In the genomic region with DNA sequence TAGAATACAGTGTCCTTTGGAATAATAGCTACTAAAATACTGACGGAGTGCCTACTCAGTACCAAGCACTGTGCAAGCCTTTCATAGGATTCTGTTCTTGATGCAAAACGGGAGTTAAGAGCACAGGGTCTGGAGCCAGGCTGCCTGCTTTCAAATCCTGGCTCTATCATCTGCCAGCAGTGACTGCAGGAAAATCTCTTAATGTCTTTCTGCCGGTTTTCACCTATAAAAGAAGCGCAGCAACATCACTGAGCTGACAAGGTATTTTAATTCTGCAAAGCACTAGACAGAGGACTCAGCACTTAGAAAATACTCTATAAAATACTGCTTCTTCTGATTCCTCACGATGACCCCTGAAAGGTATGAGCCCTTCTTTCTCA, we compare ENCODE assay signal across 7 cellular contexts. TPM values are rescaled to one million over a fixed set of nuclear protein-coding genes. Genes with fewer than 3 reads are reported as not detected.
DNase-seq lines count a peak whose midpoint lies in the region; ATAC-seq and TF ChIP-seq lines count a peak whose summit lies in the region.

No MANE protein-coding gene starts in this region.

- TF ChIP-seq POLR2A in esophagus squamous epithelium (IDR thresholded peaks at IDR 0.05) = no peak

- H4K20me1 ChIP-seq in PC-9 (ENCODE audit: insufficient read depth) = no peaks in the 10 kb centered on the region; the same call in 1 of the 2 replicates

- peaks cover 42% of the 10 kb centered on the region for H3F3A ChIP-seq in PC-9 (ENCODE audit: insufficient read depth, low read depth)

- TF ChIP-seq CTCF in PC-9 (conservative IDR thresholded peaks at IDR 0.05) (no peak), esophagus squamous epithelium (IDR thresholded peaks at IDR 0.05) (no peak)

- H3K4me3 ChIP-seq in PC-9 = peak overlapping the region; percentile 75
- H3K4me3 ChIP-seq in esophagus squamous epithelium = peak overlapping the region; percentile 70 to 93 (median 78)
- H3K4me3 ChIP-seq in skeletal muscle cell (ENCODE audit: low read depth, low read length) = peak overlapping the region; percentile 73

- intact Hi-C loops in PC-9 (cut with micrococcal nuclease; ENCODE audit: unreplicated experiment) = loop anchor here (5.0 to 10.0 kb wide), 2 partner anchors 595 to 713 kb away; no protein-coding TSS in a partner anchor
- intact Hi-C loops in esophagus squamous epithelium (cut with DNase I) = no loop called here

- no TSS peak for BruUV-seq in PC-9 (replicated peaks; lab: Mats Ljungman, UMichigan)

- H3K9me3 ChIP-seq in PC-9 (ENCODE audit: insufficient read depth, low read depth) (0 out of 2 replicates have a peak, but pooled peaks cover 4% of the 10 kb centered on the region), esophagus squamous epithelium (no peaks in the 10 kb centered on the region)

- ATAC-seq in GM21390 (IDR thresholded peaks at IDR 0.05; ENCODE audit: unreplicated experiment) (peak; percentile 0), HG02798 (IDR thresholded peaks at IDR 0.05; ENCODE audit: poor library complexity, unreplicated experiment) (no peak)

- H3K4me1 ChIP-seq in PC-9 (replicated peaks; ENCODE audit: insufficient read depth) = peaks cover 41% of the 10 kb centered on the region
- H3K4me1 ChIP-seq in esophagus squamous epithelium = peaks cover 9 to 44% (median 19%) of the 10 kb centered on the region in 3 donors

- 3 to 5% methylated on average over 5 of the region's 5 CpGs for WGBS in esophagus squamous epithelium, 2 donors

- H2AFZ ChIP-seq in PC-9 = peak overlapping the region; percentile 99

- H3K27ac ChIP-seq in PC-9 = peak overlapping the region; percentile 94
- H3K27ac ChIP-seq in esophagus squamous epithelium = peak overlapping the region; percentile 87 to 91 (median 90)

- peaks cover 21% of the 10 kb centered on the region for H3K36me3 ChIP-seq in PC-9 (ENCODE audit: low read depth)
- peaks cover 0 to 23% (median 0%) of the 10 kb centered on the region in 3 donors for H3K36me3 ChIP-seq in esophagus squamous epithelium

- DNase-seq in PC-9 (no peak), esophagus squamous epithelium (lab: John Stamatoyannopoulos, UW) (no peak), skeletal muscle cell (ENCODE audit: low read depth) (no peak), putamen (ENCODE audit: low spot score) (no peak), ureter (ENCODE audit: low spot score) (no peak)

- H3K27me3 ChIP-seq in PC-9 (ENCODE audit: insufficient read depth, low read depth) (no peaks in the 10 kb centered on the region; the same call in 1 of the 2 replicates), esophagus squamous epithelium (no peaks in the 10 kb centered on the region)

- H3K4me2 ChIP-seq in PC-9 = peak overlapping the region; percentile 87

- CTCF ChIA-PET in PC-9 (lab: Charles Lee) = no interaction called here

- POLR2A ChIA-PET in PC-9 (lab: Charles Lee; ENCODE audit: unreplicated experiment) = no interaction called here

- no peaks in the 10 kb centered on the region for H3K9me2 ChIP-seq in PC-9 (ENCODE audit: insufficient read depth)

- H3K79me2 ChIP-seq in PC-9 (ENCODE audit: low read depth) = peaks cover 39% of the 10 kb centered on the region

RNA-seq across cellular contexts. Expression of a gene that starts 0.7 kb away (rescaled TPM):
- 18.7 and 25.7 TPM in 2 replicates for total RNA-seq in PC-9 (2021)
- 10 to 100 TPM in 3 of 4 donors, 1 to 10 TPM in 1; 6.6 to 22.8 (median 22.1) TPM for total RNA-seq in esophagus squamous epithelium
- 8.8 TPM for total RNA-seq in ureter
